1 cellular context compared by ENCODE assay signal in the genomic region with DNA sequence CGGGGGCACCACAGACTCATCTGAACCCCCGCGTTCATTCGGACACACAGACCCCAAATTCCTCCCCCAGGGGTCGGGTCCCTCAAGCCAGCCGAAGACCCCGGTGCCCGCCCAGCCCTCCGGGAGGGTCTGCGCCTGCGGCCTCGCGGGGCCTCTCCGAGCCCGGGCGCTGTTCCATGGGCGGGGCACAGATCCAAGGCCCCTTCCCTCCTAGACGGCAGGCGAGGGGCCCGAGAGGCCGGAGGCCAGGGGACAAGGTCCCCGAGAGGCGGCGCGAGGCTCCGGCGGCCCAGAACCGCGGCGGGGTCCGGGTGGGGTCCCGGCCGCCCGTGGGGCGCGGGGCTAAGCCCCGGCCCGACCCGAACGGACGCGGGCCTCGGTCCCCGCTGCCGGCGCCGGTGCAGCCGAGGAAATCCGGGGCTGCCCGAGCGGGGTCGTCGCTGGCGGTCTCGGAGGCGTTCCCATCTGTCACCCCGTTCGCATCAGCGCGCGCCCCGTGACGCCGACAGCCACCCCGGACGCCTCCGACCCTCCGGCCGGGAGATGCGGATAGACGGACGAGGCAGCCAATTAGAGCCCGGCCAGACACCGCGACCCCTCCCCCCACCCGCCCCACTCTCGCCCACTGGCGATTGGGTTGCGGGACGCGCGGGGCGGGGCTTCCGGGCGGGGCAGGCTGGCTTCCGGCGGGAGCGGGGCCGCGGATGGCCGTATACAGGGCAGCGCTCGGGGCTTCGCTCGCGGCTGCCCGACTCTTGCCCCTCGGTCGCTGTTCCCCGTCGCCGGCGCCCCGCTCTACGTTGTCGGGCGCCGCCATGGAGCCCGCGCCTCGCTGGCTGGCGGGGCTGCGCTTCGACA.
TF ChIP-seq lines count a peak whose summit lies in the region.

A gene with protein sequence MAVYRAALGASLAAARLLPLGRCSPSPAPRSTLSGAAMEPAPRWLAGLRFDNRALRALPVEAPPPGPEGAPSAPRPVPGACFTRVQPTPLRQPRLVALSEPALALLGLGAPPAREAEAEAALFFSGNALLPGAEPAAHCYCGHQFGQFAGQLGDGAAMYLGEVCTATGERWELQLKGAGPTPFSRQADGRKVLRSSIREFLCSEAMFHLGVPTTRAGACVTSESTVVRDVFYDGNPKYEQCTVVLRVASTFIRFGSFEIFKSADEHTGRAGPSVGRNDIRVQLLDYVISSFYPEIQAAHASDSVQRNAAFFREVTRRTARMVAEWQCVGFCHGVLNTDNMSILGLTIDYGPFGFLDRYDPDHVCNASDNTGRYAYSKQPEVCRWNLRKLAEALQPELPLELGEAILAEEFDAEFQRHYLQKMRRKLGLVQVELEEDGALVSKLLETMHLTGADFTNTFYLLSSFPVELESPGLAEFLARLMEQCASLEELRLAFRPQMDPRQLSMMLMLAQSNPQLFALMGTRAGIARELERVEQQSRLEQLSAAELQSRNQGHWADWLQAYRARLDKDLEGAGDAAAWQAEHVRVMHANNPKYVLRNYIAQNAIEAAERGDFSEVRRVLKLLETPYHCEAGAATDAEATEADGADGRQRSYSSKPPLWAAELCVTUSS (plus strand): TSS at position 679 of the 858 bp plus-strand sequence. CDS start 26 bp downstream, at position 705.

TF ChIP-seq in HepG2, 621 proteins besides CTCF, POLR2A, EP300 and RAD21 (continued from another document):
- 0 out of 2 replicates have a peak, but pooled peaks have one; percentile 25 for TF ChIP-seq ZNF691 (CRISPR knock-in tag; IDR thresholded peaks at IDR 0.05; ENCODE audit: borderline replicate concordance, low read depth)
- TF ChIP-seq ZNF501 (CRISPR knock-in tag; IDR thresholded peaks at IDR 0.05): peak; percentile 52; the same call in 1 of the 2 replicates
- no peak for TF ChIP-seq MZF1 (CRISPR knock-in tag; IDR thresholded peaks at IDR 0.05; ENCODE audit: borderline replicate concordance)
- TF ChIP-seq, protein P1, sequence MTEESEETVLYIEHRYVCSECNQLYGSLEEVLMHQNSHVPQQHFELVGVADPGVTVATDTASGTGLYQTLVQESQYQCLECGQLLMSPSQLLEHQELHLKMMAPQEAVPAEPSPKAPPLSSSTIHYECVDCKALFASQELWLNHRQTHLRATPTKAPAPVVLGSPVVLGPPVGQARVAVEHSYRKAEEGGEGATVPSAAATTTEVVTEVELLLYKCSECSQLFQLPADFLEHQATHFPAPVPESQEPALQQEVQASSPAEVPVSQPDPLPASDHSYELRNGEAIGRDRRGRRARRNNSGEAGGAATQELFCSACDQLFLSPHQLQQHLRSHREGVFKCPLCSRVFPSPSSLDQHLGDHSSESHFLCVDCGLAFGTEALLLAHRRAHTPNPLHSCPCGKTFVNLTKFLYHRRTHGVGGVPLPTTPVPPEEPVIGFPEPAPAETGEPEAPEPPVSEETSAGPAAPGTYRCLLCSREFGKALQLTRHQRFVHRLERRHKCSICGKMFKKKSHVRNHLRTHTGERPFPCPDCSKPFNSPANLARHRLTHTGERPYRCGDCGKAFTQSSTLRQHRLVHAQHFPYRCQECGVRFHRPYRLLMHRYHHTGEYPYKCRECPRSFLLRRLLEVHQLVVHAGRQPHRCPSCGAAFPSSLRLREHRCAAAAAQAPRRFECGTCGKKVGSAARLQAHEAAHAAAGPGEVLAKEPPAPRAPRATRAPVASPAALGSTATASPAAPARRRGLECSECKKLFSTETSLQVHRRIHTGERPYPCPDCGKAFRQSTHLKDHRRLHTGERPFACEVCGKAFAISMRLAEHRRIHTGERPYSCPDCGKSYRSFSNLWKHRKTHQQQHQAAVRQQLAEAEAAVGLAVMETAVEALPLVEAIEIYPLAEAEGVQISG (CRISPR knock-in tag; IDR thresholded peaks at IDR 0.05): peak; percentile 51
- TF ChIP-seq ZNF605 (CRISPR knock-in tag; IDR thresholded peaks at IDR 0.05): 0 out of 2 replicates have a peak, but pooled peaks have one; percentile 33
- peak; percentile 95 for TF ChIP-seq GABPB1 (CRISPR knock-in tag; IDR thresholded peaks at IDR 0.05)
- TF ChIP-seq FOXJ3 (CRISPR knock-in tag; IDR thresholded peaks at IDR 0.05; ENCODE audit: borderline replicate concordance): no peak
- TF ChIP-seq ZBTB43 (CRISPR knock-in tag; conservative IDR thresholded peaks at IDR 0.05): peak; percentile 60; the same call in 1 of the 2 replicates
- peak; percentile 30; the same call in 1 of the 2 replicates for TF ChIP-seq EED (CRISPR knock-in tag; IDR thresholded peaks at IDR 0.05)
- TF ChIP-seq NR2C2 (CRISPR knock-in tag; IDR thresholded peaks at IDR 0.05; ENCODE audit: borderline replicate concordance): peak; percentile 72
- peak; percentile 73 for TF ChIP-seq YY1 (IDR thresholded peaks at IDR 0.05; ENCODE audit: insufficient read depth, insufficient replicate concordance, low read depth, low read length)
